8 cellular contexts compared by ENCODE assay signal in genomic region chr14:76958975-76959710, GRCh38.
DNase-seq lines count a peak whose midpoint lies in the region; ATAC-seq and TF ChIP-seq lines count a peak whose summit lies in the region.

No MANE protein-coding gene starts in this region.

- WGBS in ovary, 3 donors, result 82 to 93% (median 85%) methylated on average over 8 of the region's 8 CpGs

- no peak overlapping the region for H3K4me3 ChIP-seq in ovary

- H3K27me3 Mint-ChIP-seq in activated CD4-positive, alpha-beta T cell treated with anti-CD3 and anti-CD28 coated beads, Interleukin-2, amount 10 ng/mL, durations not matched to agents 24 days and 14 days, result peaks cover 4% of the 10 kb centered on the region
- no peaks in the 10 kb centered on the region for H3K27me3 Mint-ChIP-seq in naive B cell

- no peak for TF ChIP-seq CTCF in ovary (IDR thresholded peaks at IDR 0.05)

- H3K9me3 Mint-ChIP-seq in activated CD4-positive, alpha-beta T cell treated with anti-CD3 and anti-CD28 coated beads, Interleukin-2, amount 10 ng/mL, durations not matched to agents 24 days and 14 days, result no peaks in the 10 kb centered on the region
- H3K9me3 Mint-ChIP-seq in naive B cell, result no peaks in the 10 kb centered on the region

- H3K4me1 ChIP-seq in ovary (ENCODE audit: insufficient read depth), result peaks cover 7% of the 10 kb centered on the region

- H3K36me3 Mint-ChIP-seq in activated CD4-positive, alpha-beta T cell treated with anti-CD3 and anti-CD28 coated beads, Interleukin-2, amount 10 ng/mL, durations not matched to agents 24 days and 14 days (ENCODE audit: low read depth), result peaks cover 3% of the 10 kb centered on the region
- no peaks in the 10 kb centered on the region for H3K36me3 Mint-ChIP-seq in naive B cell

- no peak overlapping the region for H3K27ac ChIP-seq in ovary

- TF ChIP-seq EP300 in ovary (IDR thresholded peaks at IDR 0.05), result no peak

- DNase-seq in activated CD4-positive, alpha-beta T cell treated with anti-CD3 and anti-CD28 coated beads, Interleukin-2, amount 10 ng/mL, durations not matched to agents 24 days and 14 days, result peak; percentile 65
- no peak for DNase-seq in activated CD4-positive, alpha-beta T cell treated with anti-CD3 and anti-CD28 coated beads, Interleukin-2, amount 50 U/mL, for 1 hour
- DNase-seq in astrocyte of the hippocampus (ENCODE audit: low read depth, low spot score), result peak; percentile 88
- DNase-seq in naive B cell, result no peak
- no peak for DNase-seq in NCI-H128 (lab: John Stamatoyannopoulos, UW; ENCODE audit: unreplicated experiment)
- DNase-seq in occipital lobe (lab: John Stamatoyannopoulos, UW), result no peak
- DNase-seq in ovary, result no peak

- no peak overlapping the region for H3K4me3 Mint-ChIP-seq in activated CD4-positive, alpha-beta T cell treated with anti-CD3 and anti-CD28 coated beads, Interleukin-2, amount 10 ng/mL, durations not matched to agents 24 days and 14 days
- peak overlapping the region in 1 of 8 donors; percentile 87 for H3K4me3 Mint-ChIP-seq in naive B cell

- H3K4me1 Mint-ChIP-seq in activated CD4-positive, alpha-beta T cell treated with anti-CD3 and anti-CD28 coated beads, Interleukin-2, amount 10 ng/mL, durations not matched to agents 24 days and 14 days, result peaks cover 84% of the 10 kb centered on the region
- peaks cover 59 to 88% (median 72%) of the 10 kb centered on the region in 3 donors for H3K4me1 Mint-ChIP-seq in naive B cell

- peak overlapping the region; percentile 74 for H3K27ac Mint-ChIP-seq in activated CD4-positive, alpha-beta T cell treated with anti-CD3 and anti-CD28 coated beads, Interleukin-2, amount 10 ng/mL, durations not matched to agents 24 days and 14 days
- H3K27ac Mint-ChIP-seq in naive B cell, result peak overlapping the region in 5 of 6 donors; percentile 42 to 99 (median 87)

- H3K9me3 ChIP-seq in ovary, result no peaks in the 10 kb centered on the region

- intact Hi-C loops in activated CD4-positive, alpha-beta T cell treated with anti-CD3 and anti-CD28 coated beads, Interleukin-2, amount 10 ng/mL, durations not matched to agents 24 days and 14 days (cut with micrococcal nuclease), result no loop called here
- intact Hi-C loops in ovary (cut with DNase I), result loop anchor here in 3 of 4 donors (5.0 kb wide), 3 partner anchors 37 to 68 kb away; partner anchors contain the start of gene IRF2BPL (in 3 of the 3)

- H3K36me3 ChIP-seq in ovary, result no peaks in the 10 kb centered on the region

- TF ChIP-seq POLR2A in ovary (IDR thresholded peaks at IDR 0.05), result no peak

- H3K27me3 ChIP-seq in ovary, result no peaks in the 10 kb centered on the region

- ATAC-seq in HG03439 (IDR thresholded peaks at IDR 0.05; ENCODE audit: unreplicated experiment) (peak; percentile 37), naive B cell (ENCODE audit: low read depth in 2 of 2) (no peak)

Comparison
In these comparisons a context has a peak if more than half of its experiments do, and no peak if none do; other contexts are left out.
1. DNase-seq: peak in activated CD4-positive, alpha-beta T cell treated with anti-CD3 and anti-CD28 coated beads, Interleukin-2, amount 10 ng/mL, durations not matched to agents 24 days and 14 days (single experiment) and astrocyte of the hippocampus (single experiment); none in activated CD4-positive, alpha-beta T cell treated with anti-CD3 and anti-CD28 coated beads, Interleukin-2, amount 50 U/mL, for 1 hour (single experiment), naive B cell (single experiment), NCI-H128 (single experiment), occipital lobe (single experiment) and ovary (0 of 5).